21 cellular contexts compared by ENCODE assay signal in the genomic region with DNA sequence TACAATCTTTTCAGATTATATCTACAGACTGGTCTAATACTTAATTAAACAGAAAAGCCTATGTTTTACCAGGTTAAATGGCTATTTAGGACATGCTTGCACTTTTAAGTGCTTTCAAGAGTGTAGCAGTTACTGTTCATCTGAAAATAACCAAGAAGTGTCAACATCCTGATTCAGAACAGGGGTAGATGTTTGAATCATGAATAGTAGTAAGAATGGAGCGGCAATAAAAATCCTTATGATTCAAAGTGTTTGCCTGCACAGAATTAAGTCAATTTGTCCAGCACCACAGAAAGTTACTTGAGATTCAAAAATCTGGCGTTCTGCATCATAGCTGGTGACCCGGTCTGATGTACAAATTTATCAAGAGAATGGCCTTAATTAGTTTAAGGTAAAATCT. TPM values are rescaled to one million over a fixed set of nuclear protein-coding genes. Genes with fewer than 3 reads are reported as not detected.
"Had no signal": no experiment of that assay in that cellular context is flagged by ENCODE, and none has a peak within 500 bp of the region (broad histone marks: within the 10 kb centered on the region; RNA-seq: fewer than 3 reads in every experiment).

No MANE protein-coding gene starts in this region.

- FAIRE-seq: frontal cortex, islet of Langerhans had no signal

- H3K9me3 ChIP-seq: heart left ventricle, psoas muscle, right lobe of liver, testis, tibial nerve, upper lobe of right lung, vagina had no signal

- H3K9me3 Mint-ChIP-seq: stimulated activated naive B cell treated with anti-CD40 and anti-IgM and Interleukin-4, amounts not matched to agents 10 μg/mL and 1 μg/mL and 100 μg/mL, for 72 hours; stimulated activated naive CD8-positive, alpha-beta T cell treated with anti-CD3 and anti-CD28 coated beads, Interleukin-15, amount 100 ng/mL, for 72 hours had no signal

- H3K36me3 ChIP-seq: heart left ventricle, right lobe of liver, tibial nerve, upper lobe of right lung, vagina had no signal

- H3K4me1 Mint-ChIP-seq: naive thymus-derived CD4-positive, alpha-beta T cell; nephron progenitor cell; stimulated activated naive B cell treated with anti-CD40 and anti-IgM and Interleukin-4, amounts not matched to agents 10 μg/mL and 1 μg/mL and 100 μg/mL, for 72 hours; stimulated activated naive CD8-positive, alpha-beta T cell treated with anti-CD3 and anti-CD28 coated beads, Interleukin-15, amount 100 ng/mL, for 72 hours had no signal

- H3K27ac ChIP-seq: heart left ventricle, psoas muscle, right lobe of liver, testis, tibial nerve, upper lobe of right lung, vagina had no signal

- H3K4me3 ChIP-seq: heart left ventricle, psoas muscle, right lobe of liver, testis, tibial nerve, upper lobe of right lung, vagina had no signal

- H3K4me3 Mint-ChIP-seq: naive thymus-derived CD4-positive, alpha-beta T cell; nephron progenitor cell; stimulated activated naive B cell treated with anti-CD40 and anti-IgM and Interleukin-4, amounts not matched to agents 10 μg/mL and 1 μg/mL and 100 μg/mL, for 72 hours; stimulated activated naive CD8-positive, alpha-beta T cell treated with anti-CD3 and anti-CD28 coated beads, Interleukin-15, amount 100 ng/mL, for 72 hours had no signal

- DNase-seq: effector CD4-positive, alpha-beta T cell; heart left ventricle; hypothalamus; kidney glomerular epithelial cell; mesendoderm; naive thymus-derived CD4-positive, alpha-beta T cell; nephron progenitor cell; psoas muscle; retina; right lobe of liver; stimulated activated CD4-positive, alpha-beta T cell treated with anti-CD3 and anti-CD28 coated beads, Interleukin-2, amount 100 ng/mL, for 24 hours; stimulated activated CD4-positive, alpha-beta T cell treated with anti-CD3 and anti-CD28 coated beads, Interleukin-4, amount 100 ng/mL, for 4 hours; stimulated activated naive B cell treated with anti-CD40 and anti-IgM and Interleukin-4, amounts not matched to agents 10 μg/mL and 1 μg/mL and 100 μg/mL, for 72 hours; stimulated activated naive CD8-positive, alpha-beta T cell treated with anti-CD3 and anti-CD28 coated beads, Interleukin-15, amount 100 ng/mL, for 72 hours; testis; upper lobe of right lung had no signal

- H3K27me3 ChIP-seq: right lobe of liver, testis, tibial nerve, upper lobe of right lung, vagina had no signal

- H3K36me3 Mint-ChIP-seq: stimulated activated naive B cell treated with anti-CD40 and anti-IgM and Interleukin-4, amounts not matched to agents 10 μg/mL and 1 μg/mL and 100 μg/mL, for 72 hours had no signal

- H3K27ac Mint-ChIP-seq: naive thymus-derived CD4-positive, alpha-beta T cell; nephron progenitor cell; stimulated activated naive B cell treated with anti-CD40 and anti-IgM and Interleukin-4, amounts not matched to agents 10 μg/mL and 1 μg/mL and 100 μg/mL, for 72 hours had no signal

- ATAC-seq: esophagus mucosa; heart left ventricle; naive thymus-derived CD4-positive, alpha-beta T cell; psoas muscle; right lobe of liver; stimulated activated naive B cell treated with anti-CD40 and anti-IgM and Interleukin-4, amounts not matched to agents 10 μg/mL and 1 μg/mL and 100 μg/mL, for 72 hours; stimulated activated naive CD8-positive, alpha-beta T cell treated with anti-CD3 and anti-CD28 coated beads, Interleukin-15, amount 100 ng/mL, for 72 hours; upper lobe of right lung had no signal

- H3K4me1 ChIP-seq: heart left ventricle, psoas muscle, right lobe of liver, testis, tibial nerve, upper lobe of right lung, vagina had no signal

RNA-seq across cellular contexts. Expression of a gene that starts 48.3 kb away (rescaled TPM):
- total RNA-seq: naive thymus-derived CD4-positive, alpha-beta T cell had no signal
- polyA plus RNA-seq: naive thymus-derived CD4-positive, alpha-beta T cell had no signal
